1 cellular context compared by ENCODE assay signal in genomic region chr7:140230862-140231778, GRCh38.
TF ChIP-seq lines count a peak whose summit lies in the region.

No MANE protein-coding gene starts in this region.

TF ChIP-seq in HepG2, 621 proteins besides CTCF, POLR2A, EP300 and RAD21 (continued from another document):
- TF ChIP-seq MXD1 (CRISPR knock-in tag; IDR thresholded peaks at IDR 0.05) (no peak), HOXD1 (CRISPR knock-in tag; IDR thresholded peaks at IDR 0.05) (no peak), MTERF4 (CRISPR knock-in tag; IDR thresholded peaks at IDR 0.05) (peak; percentile 40; the same call in 1 of the 2 replicates), ZNF44 (CRISPR knock-in tag; IDR thresholded peaks at IDR 0.05) (no peak), NCOR1 (IDR thresholded peaks at IDR 0.05; ENCODE audit: borderline replicate concordance, low read length) (no peak; the same call in 1 of the 2 replicates), NFIB (CRISPR knock-in tag; IDR thresholded peaks at IDR 0.05; ENCODE audit: borderline replicate concordance) (no peak), RFXAP (CRISPR knock-in tag; IDR thresholded peaks at IDR 0.05; ENCODE audit: borderline replicate concordance) (peak; percentile 94), AHR (CRISPR knock-in tag; IDR thresholded peaks at IDR 0.05) (no peak), ZNF10 (CRISPR knock-in tag; IDR thresholded peaks at IDR 0.05; ENCODE audit: borderline replicate concordance, low read depth) (no peak), ZKSCAN8 (CRISPR knock-in tag; IDR thresholded peaks at IDR 0.05; ENCODE audit: borderline replicate concordance) (0 out of 2 replicates have a peak, but pooled peaks have one; percentile 23), ZNF883 (CRISPR knock-in tag; IDR thresholded peaks at IDR 0.05; ENCODE audit: not compliant biosample characterization) (no peak), ZNF275 (CRISPR knock-in tag; IDR thresholded peaks at IDR 0.05; ENCODE audit: borderline replicate concordance) (no peak; the same call in 1 of the 2 replicates), ZNF770 (CRISPR knock-in tag; IDR thresholded peaks at IDR 0.05) (0 out of 2 replicates have a peak, but pooled peaks have one; percentile 10), CAMTA2 (CRISPR knock-in tag; IDR thresholded peaks at IDR 0.05; ENCODE audit: borderline replicate concordance) (no peak), ATF2 (CRISPR knock-in tag; IDR thresholded peaks at IDR 0.05) (no peak; the same call in none of the 2 replicates)
- TF ChIP-seq, protein P1, sequence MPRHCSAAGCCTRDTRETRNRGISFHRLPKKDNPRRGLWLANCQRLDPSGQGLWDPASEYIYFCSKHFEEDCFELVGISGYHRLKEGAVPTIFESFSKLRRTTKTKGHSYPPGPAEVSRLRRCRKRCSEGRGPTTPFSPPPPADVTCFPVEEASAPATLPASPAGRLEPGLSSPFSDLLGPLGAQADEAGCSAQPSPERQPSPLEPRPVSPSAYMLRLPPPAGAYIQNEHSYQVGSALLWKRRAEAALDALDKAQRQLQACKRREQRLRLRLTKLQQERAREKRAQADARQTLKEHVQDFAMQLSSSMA (CRISPR knock-in tag; IDR thresholded peaks at IDR 0.05) = 0 out of 2 replicates have a peak, but pooled peaks have one; percentile 31
- TF ChIP-seq, protein P2, sequence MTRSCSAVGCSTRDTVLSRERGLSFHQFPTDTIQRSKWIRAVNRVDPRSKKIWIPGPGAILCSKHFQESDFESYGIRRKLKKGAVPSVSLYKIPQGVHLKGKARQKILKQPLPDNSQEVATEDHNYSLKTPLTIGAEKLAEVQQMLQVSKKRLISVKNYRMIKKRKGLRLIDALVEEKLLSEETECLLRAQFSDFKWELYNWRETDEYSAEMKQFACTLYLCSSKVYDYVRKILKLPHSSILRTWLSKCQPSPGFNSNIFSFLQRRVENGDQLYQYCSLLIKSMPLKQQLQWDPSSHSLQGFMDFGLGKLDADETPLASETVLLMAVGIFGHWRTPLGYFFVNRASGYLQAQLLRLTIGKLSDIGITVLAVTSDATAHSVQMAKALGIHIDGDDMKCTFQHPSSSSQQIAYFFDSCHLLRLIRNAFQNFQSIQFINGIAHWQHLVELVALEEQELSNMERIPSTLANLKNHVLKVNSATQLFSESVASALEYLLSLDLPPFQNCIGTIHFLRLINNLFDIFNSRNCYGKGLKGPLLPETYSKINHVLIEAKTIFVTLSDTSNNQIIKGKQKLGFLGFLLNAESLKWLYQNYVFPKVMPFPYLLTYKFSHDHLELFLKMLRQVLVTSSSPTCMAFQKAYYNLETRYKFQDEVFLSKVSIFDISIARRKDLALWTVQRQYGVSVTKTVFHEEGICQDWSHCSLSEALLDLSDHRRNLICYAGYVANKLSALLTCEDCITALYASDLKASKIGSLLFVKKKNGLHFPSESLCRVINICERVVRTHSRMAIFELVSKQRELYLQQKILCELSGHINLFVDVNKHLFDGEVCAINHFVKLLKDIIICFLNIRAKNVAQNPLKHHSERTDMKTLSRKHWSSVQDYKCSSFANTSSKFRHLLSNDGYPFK (CRISPR knock-in tag; IDR thresholded peaks at IDR 0.05; ENCODE audit: borderline replicate concordance) = no peak; the same call in 1 of the 2 replicates
- TF ChIP-seq, protein P3, sequence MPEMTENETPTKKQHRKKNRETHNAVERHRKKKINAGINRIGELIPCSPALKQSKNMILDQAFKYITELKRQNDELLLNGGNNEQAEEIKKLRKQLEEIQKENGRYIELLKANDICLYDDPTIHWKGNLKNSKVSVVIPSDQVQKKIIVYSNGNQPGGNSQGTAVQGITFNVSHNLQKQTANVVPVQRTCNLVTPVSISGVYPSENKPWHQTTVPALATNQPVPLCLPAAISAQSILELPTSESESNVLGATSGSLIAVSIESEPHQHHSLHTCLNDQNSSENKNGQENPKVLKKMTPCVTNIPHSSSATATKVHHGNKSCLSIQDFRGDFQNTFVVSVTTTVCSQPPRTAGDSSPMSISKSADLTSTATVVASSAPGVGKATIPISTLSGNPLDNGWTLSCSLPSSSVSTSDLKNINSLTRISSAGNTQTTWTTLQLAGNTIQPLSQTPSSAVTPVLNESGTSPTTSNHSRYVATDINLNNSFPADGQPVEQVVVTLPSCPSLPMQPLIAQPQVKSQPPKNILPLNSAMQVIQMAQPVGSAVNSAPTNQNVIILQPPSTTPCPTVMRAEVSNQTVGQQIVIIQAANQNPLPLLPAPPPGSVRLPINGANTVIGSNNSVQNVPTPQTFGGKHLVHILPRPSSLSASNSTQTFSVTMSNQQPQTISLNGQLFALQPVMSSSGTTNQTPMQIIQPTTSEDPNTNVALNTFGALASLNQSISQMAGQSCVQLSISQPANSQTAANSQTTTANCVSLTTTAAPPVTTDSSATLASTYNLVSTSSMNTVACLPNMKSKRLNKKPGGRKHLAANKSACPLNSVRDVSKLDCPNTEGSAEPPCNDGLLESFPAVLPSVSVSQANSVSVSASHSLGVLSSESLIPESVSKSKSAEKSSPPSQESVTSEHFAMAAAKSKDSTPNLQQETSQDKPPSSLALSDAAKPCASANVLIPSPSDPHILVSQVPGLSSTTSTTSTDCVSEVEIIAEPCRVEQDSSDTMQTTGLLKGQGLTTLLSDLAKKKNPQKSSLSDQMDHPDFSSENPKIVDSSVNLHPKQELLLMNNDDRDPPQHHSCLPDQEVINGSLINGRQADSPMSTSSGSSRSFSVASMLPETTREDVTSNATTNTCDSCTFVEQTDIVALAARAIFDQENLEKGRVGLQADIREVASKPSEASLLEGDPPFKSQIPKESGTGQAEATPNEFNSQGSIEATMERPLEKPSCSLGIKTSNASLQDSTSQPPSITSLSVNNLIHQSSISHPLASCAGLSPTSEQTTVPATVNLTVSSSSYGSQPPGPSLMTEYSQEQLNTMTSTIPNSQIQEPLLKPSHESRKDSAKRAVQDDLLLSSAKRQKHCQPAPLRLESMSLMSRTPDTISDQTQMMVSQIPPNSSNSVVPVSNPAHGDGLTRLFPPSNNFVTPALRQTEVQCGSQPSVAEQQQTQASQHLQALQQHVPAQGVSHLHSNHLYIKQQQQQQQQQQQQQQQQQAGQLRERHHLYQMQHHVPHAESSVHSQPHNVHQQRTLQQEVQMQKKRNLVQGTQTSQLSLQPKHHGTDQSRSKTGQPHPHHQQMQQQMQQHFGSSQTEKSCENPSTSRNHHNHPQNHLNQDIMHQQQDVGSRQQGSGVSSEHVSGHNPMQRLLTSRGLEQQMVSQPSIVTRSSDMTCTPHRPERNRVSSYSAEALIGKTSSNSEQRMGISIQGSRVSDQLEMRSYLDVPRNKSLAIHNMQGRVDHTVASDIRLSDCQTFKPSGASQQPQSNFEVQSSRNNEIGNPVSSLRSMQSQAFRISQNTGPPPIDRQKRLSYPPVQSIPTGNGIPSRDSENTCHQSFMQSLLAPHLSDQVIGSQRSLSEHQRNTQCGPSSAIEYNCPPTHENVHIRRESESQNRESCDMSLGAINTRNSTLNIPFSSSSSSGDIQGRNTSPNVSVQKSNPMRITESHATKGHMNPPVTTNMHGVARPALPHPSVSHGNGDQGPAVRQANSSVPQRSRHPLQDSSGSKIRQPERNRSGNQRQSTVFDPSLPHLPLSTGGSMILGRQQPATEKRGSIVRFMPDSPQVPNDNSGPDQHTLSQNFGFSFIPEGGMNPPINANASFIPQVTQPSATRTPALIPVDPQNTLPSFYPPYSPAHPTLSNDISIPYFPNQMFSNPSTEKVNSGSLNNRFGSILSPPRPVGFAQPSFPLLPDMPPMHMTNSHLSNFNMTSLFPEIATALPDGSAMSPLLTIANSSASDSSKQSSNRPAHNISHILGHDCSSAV (CRISPR knock-in tag; IDR thresholded peaks at IDR 0.05; ENCODE audit: borderline replicate concordance) = no peak
